Comparison of ENCODE assay signal across 12 cellular contexts in the genomic region with DNA sequence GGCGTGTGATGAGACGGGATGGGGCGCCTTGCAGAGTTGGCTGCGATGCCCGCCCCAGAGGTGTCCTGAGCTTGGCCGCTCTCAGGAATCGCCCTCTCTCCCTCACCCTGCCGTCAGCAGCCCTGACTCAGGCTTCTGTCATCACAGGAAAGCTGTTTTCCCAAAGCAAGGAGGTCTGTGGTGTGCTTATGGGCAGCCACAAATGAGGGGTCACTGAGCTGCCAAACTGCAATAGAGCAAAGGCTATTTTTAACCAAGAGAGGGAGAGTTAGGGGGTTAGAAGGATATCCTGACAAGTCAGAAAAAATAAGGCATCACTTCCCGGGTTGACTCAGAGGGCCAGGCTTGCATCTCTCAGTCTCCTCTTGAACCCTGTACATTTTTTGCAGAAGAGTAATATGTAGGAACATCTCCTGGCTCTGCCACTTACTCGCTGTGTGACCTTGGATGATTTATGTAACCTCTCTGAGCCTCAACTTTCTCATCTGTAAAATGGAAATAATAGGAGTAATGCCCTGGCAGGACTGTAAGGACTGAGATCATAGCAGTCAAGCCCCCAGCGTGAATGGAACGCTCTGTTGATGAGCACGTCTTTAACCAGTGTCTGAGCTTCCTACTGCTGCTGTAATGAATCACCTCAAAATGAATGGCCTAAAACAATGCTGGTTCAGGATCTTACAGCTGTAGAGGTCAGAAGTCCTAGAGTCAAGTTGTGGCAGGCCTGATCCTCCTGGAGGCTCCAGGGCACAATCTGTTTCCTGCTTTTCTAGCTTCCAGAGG.
DNase-seq lines count a peak whose midpoint lies in the region; ATAC-seq and TF ChIP-seq lines count a peak whose summit lies in the region.
"Had no signal": no experiment of that assay in that cellular context is flagged by ENCODE, and none has a peak within 500 bp of the region (broad histone marks: within the 10 kb centered on the region; RNA-seq: fewer than 3 reads in every experiment).

No MANE protein-coding gene starts in this region.

- H3K9me3 ChIP-seq in smooth muscle cell (replicated peaks; ENCODE audit: low read depth) = no peaks in the 10 kb centered on the region

- peaks cover 11% of the 10 kb centered on the region for H3K4me1 ChIP-seq in smooth muscle cell (ENCODE audit: low read depth)

- CTCF ChIA-PET in T-cell (lab: Charles Lee) = no interaction called here

- peak overlapping the region; percentile 25 for H3K9ac ChIP-seq in smooth muscle cell (ENCODE audit: low read depth)

- H3K4me1 Mint-ChIP-seq in T-cell = no peaks in the 10 kb centered on the region
- H3K4me1 Mint-ChIP-seq: activated naive CD4-positive, alpha-beta T cell treated with anti-CD3 and anti-CD28 coated beads, Interleukin-2, amount 50 U/mL, for 24 hours had no signal

- H3K27me3 Mint-ChIP-seq in T-cell = peaks cover 0 to 5% of the 10 kb centered on the region in 2 donors
- H3K27me3 Mint-ChIP-seq: activated naive CD4-positive, alpha-beta T cell treated with anti-CD3 and anti-CD28 coated beads, Interleukin-2, amount 50 U/mL, for 24 hours had no signal

- no peak for TF ChIP-seq CTCF in fibroblast of villous mesenchyme (IDR thresholded peaks at IDR 0.05; ENCODE audit: insufficient read depth, low read depth, low read length)
- no peak for TF ChIP-seq CTCF in smooth muscle cell (IDR thresholded peaks at IDR 0.05; ENCODE audit: borderline replicate concordance, insufficient read depth, poor library complexity, severe bottlenecking)

- 40% methylated on average over 13 of the region's 13 CpGs for WGBS in smooth muscle cell (ENCODE audit: low lambda C conversion rate)

- H3K36me3 Mint-ChIP-seq in T-cell = peaks cover 4% of the 10 kb centered on the region

- peaks cover 4 to 9% (median 8%) of the 10 kb centered on the region in 3 donors for H3K9me3 Mint-ChIP-seq in T-cell
- H3K9me3 Mint-ChIP-seq: activated naive CD4-positive, alpha-beta T cell treated with anti-CD3 and anti-CD28 coated beads, Interleukin-2, amount 50 U/mL, for 24 hours had no signal

- POLR2A ChIA-PET in T-cell (lab: Charles Lee) = no interaction called here

- DNase-seq in H4 (ENCODE audit: low spot score) (peak; percentile 91), T1000 (lab: John Stamatoyannopoulos, UW) (peak; percentile 91), fibroblast of villous mesenchyme (ENCODE audit: low read depth) (peak; percentile 97), smooth muscle cell (lab: John Stamatoyannopoulos, UW; ENCODE audit: unreplicated experiment) (peak; percentile 20), NCI-H69 (lab: John Stamatoyannopoulos, UW) (no peak), T-cell (no peak)
- no peak for DNase-seq in stimulated activated CD4-positive, alpha-beta T cell treated with anti-CD3 and anti-CD28 coated beads, Interleukin-4, amount 100 ng/mL, for 24 hours
- DNase-seq: activated CD4-positive, alpha-beta T cell treated with anti-CD3 and anti-CD28 coated beads, Interleukin-2, amount 10 ng/mL, durations not matched to agents 24 days and 14 days; SIG-M5; stimulated activated naive CD4-positive, alpha-beta T cell had no signal

- H3K27ac ChIP-seq in smooth muscle cell (ENCODE audit: low read depth) = peak overlapping the region; percentile 83

- ATAC-seq in HG02870 (IDR thresholded peaks at IDR 0.05; ENCODE audit: unreplicated experiment) (no peak), T-cell (replicated peaks in 1 of 4) (no peak)

- peaks cover 11% of the 10 kb centered on the region for H3F3A ChIP-seq in smooth muscle cell (ENCODE audit: low read depth)

- H2AFZ ChIP-seq in smooth muscle cell (ENCODE audit: low read depth) = no peak overlapping the region

- H3K4me3 ChIP-seq in fibroblast of villous mesenchyme (ENCODE audit: low read depth, low read length) (no peak overlapping the region), smooth muscle cell (no peak overlapping the region)

- peak overlapping the region; percentile 37 for H3K4me2 ChIP-seq in smooth muscle cell

- H3K27me3 ChIP-seq in smooth muscle cell (ENCODE audit: low read depth) = no peaks in the 10 kb centered on the region

- no peaks in the 10 kb centered on the region for H4K20me1 ChIP-seq in smooth muscle cell (ENCODE audit: low read depth)

- no peak overlapping the region for H3K27ac Mint-ChIP-seq in T-cell
- H3K27ac Mint-ChIP-seq: activated CD4-positive, alpha-beta T cell treated with anti-CD3 and anti-CD28 coated beads, Interleukin-2, amount 10 ng/mL, durations not matched to agents 24 days and 14 days; activated naive CD4-positive, alpha-beta T cell treated with anti-CD3 and anti-CD28 coated beads, Interleukin-2, amount 50 U/mL, for 24 hours had no signal

- H3K79me2 ChIP-seq in smooth muscle cell (ENCODE audit: low read depth) = no peaks in the 10 kb centered on the region

- no peaks in the 10 kb centered on the region for H3K36me3 ChIP-seq in smooth muscle cell (ENCODE audit: low read depth)

- H3K4me3 Mint-ChIP-seq in T-cell = no peak overlapping the region
- H3K4me3 Mint-ChIP-seq: activated CD4-positive, alpha-beta T cell treated with anti-CD3 and anti-CD28 coated beads, Interleukin-2, amount 10 ng/mL, durations not matched to agents 24 days and 14 days; activated naive CD4-positive, alpha-beta T cell treated with anti-CD3 and anti-CD28 coated beads, Interleukin-2, amount 50 U/mL, for 24 hours had no signal

Comparison
In these comparisons a context has a peak if more than half of its experiments do, and no peak if none do; other contexts are left out.
1. DNase-seq: peak in H4 (single experiment), T1000 (single experiment), fibroblast of villous mesenchyme (single experiment) and smooth muscle cell (single experiment); none in NCI-H69 (single experiment), stimulated activated CD4-positive, alpha-beta T cell treated with anti-CD3 and anti-CD28 coated beads, Interleukin-4, amount 100 ng/mL, for 24 hours (single experiment) and T-cell (0 of 34).